ENCODE assay signal across 1 cellular context in genomic region chr21:45053561-45053960, GRCh38.
TF ChIP-seq lines count a peak whose summit lies in the region.

No MANE protein-coding gene starts in this region.

TF ChIP-seq in HepG2, 621 proteins besides CTCF, POLR2A, EP300 and RAD21 (continued from another document):
- TF ChIP-seq SMARCE1 (IDR thresholded peaks at IDR 0.05; ENCODE audit: borderline replicate concordance) (no peak), IRX3 (CRISPR knock-in tag; IDR thresholded peaks at IDR 0.05; ENCODE audit: borderline replicate concordance, low read depth) (no peak), MED13 (CRISPR knock-in tag; IDR thresholded peaks at IDR 0.05) (no peak), SIX4 (CRISPR knock-in tag; IDR thresholded peaks at IDR 0.05) (no peak), NR1H2 (CRISPR knock-in tag; IDR thresholded peaks at IDR 0.05; ENCODE audit: borderline replicate concordance, low read depth) (no peak), ZBTB34 (CRISPR knock-in tag; IDR thresholded peaks at IDR 0.05) (no peak), ZNF770 (CRISPR knock-in tag; IDR thresholded peaks at IDR 0.05) (no peak), HNF4G (IDR thresholded peaks at IDR 0.05; ENCODE audit: borderline replicate concordance, low read depth, low read length) (no peak), HNF4G (CRISPR knock-in tag; IDR thresholded peaks at IDR 0.05; ENCODE audit: borderline replicate concordance, low read depth) (no peak), KLF13 (CRISPR knock-in tag; IDR thresholded peaks at IDR 0.05) (no peak), E2F5 (CRISPR knock-in tag; conservative IDR thresholded peaks at IDR 0.05) (no peak)
